1 cellular context compared by ENCODE assay signal in the genomic region with DNA sequence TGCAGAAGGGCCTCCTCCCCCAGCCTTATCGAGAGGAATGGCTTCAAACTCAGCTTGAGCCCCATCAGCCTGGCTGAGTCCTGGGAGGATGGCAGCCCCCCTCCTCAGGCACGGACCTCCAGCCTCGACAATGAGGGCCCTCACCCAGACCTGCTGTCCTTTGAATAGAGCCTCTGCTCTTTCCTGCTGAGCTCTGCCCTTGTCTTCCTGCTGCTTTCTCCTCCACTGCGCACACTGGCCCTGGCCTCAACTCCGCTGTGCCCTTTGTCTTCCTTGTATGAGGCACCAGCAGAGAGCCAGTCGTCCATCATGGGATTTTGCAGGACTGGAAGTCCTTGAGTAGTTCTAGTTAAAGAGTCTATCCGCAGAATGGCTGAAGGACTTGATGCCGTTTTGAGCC.
A peak's percentile ranks its signal among the peaks of the same experiment; 100 is the strongest.
TF ChIP-seq lines count a peak whose summit lies in the region.

No MANE protein-coding gene starts in this region.

TF ChIP-seq in K562, 482 proteins besides CTCF, POLR2A, EP300 and RAD21:
- TF ChIP-seq ZKSCAN3 (CRISPR knock-in tag; IDR thresholded peaks at IDR 0.05) (no peak), HNRNPLL (IDR thresholded peaks at IDR 0.05; ENCODE audit: low read depth, low read length, poor library complexity, severe bottlenecking) (no peak)
- TF ChIP-seq, protein P1, sequence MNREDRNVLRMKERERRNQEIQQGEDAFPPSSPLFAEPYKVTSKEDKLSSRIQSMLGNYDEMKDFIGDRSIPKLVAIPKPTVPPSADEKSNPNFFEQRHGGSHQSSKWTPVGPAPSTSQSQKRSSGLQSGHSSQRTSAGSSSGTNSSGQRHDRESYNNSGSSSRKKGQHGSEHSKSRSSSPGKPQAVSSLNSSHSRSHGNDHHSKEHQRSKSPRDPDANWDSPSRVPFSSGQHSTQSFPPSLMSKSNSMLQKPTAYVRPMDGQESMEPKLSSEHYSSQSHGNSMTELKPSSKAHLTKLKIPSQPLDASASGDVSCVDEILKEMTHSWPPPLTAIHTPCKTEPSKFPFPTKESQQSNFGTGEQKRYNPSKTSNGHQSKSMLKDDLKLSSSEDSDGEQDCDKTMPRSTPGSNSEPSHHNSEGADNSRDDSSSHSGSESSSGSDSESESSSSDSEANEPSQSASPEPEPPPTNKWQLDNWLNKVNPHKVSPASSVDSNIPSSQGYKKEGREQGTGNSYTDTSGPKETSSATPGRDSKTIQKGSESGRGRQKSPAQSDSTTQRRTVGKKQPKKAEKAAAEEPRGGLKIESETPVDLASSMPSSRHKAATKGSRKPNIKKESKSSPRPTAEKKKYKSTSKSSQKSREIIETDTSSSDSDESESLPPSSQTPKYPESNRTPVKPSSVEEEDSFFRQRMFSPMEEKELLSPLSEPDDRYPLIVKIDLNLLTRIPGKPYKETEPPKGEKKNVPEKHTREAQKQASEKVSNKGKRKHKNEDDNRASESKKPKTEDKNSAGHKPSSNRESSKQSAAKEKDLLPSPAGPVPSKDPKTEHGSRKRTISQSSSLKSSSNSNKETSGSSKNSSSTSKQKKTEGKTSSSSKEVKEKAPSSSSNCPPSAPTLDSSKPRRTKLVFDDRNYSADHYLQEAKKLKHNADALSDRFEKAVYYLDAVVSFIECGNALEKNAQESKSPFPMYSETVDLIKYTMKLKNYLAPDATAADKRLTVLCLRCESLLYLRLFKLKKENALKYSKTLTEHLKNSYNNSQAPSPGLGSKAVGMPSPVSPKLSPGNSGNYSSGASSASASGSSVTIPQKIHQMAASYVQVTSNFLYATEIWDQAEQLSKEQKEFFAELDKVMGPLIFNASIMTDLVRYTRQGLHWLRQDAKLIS (CRISPR knock-in tag; IDR thresholded peaks at IDR 0.05) = no peak
- TF ChIP-seq, protein P2, sequence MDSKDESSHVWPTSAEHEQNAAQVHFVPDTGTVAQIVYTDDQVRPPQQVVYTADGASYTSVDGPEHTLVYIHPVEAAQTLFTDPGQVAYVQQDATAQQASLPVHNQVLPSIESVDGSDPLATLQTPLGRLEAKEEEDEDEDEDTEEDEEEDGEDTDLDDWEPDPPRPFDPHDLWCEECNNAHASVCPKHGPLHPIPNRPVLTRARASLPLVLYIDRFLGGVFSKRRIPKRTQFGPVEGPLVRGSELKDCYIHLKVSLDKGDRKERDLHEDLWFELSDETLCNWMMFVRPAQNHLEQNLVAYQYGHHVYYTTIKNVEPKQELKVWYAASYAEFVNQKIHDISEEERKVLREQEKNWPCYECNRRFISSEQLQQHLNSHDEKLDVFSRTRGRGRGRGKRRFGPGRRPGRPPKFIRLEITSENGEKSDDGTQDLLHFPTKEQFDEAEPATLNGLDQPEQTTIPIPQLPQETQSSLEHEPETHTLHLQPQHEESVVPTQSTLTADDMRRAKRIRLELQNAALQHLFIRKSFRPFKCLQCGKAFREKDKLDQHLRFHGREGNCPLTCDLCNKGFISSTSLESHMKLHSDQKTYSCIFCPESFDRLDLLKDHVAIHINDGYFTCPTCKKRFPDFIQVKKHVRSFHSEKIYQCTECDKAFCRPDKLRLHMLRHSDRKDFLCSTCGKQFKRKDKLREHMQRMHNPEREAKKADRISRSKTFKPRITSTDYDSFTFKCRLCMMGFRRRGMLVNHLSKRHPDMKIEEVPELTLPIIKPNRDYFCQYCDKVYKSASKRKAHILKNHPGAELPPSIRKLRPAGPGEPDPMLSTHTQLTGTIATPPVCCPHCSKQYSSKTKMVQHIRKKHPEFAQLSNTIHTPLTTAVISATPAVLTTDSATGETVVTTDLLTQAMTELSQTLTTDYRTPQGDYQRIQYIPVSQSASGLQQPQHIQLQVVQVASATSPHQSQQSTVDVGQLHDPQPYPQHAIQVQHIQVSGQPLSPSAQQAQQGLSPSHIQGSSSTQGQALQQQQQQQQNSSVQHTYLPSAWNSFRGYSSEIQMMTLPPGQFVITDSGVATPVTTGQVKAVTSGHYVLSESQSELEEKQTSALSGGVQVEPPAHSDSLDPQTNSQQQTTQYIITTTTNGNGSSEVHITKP (IDR thresholded peaks at IDR 0.05; ENCODE audit: partially characterized antibody) = no peak
- TF ChIP-seq, protein P3, sequence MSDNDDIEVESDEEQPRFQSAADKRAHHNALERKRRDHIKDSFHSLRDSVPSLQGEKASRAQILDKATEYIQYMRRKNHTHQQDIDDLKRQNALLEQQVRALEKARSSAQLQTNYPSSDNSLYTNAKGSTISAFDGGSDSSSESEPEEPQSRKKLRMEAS (CRISPR knock-in tag; IDR thresholded peaks at IDR 0.05) = 0 out of 2 replicates have a peak, but pooled peaks have one; percentile 14
- TF ChIP-seq, protein P4, sequence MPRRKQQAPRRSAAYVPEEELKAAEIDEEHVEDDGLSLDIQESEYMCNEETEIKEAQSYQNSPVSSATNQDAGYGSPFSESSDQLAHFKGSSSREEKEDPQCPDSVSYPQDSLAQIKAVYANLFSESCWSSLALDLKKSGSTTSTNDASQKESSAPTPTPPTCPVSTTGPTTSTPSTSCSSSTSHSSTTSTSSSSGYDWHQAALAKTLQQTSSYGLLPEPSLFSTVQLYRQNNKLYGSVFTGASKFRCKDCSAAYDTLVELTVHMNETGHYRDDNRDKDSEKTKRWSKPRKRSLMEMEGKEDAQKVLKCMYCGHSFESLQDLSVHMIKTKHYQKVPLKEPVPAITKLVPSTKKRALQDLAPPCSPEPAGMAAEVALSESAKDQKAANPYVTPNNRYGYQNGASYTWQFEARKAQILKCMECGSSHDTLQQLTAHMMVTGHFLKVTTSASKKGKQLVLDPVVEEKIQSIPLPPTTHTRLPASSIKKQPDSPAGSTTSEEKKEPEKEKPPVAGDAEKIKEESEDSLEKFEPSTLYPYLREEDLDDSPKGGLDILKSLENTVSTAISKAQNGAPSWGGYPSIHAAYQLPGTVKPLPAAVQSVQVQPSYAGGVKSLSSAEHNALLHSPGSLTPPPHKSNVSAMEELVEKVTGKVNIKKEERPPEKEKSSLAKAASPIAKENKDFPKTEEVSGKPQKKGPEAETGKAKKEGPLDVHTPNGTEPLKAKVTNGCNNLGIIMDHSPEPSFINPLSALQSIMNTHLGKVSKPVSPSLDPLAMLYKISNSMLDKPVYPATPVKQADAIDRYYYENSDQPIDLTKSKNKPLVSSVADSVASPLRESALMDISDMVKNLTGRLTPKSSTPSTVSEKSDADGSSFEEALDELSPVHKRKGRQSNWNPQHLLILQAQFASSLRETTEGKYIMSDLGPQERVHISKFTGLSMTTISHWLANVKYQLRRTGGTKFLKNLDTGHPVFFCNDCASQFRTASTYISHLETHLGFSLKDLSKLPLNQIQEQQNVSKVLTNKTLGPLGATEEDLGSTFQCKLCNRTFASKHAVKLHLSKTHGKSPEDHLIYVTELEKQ (CRISPR knock-in tag; IDR thresholded peaks at IDR 0.05) = no peak
- TF ChIP-seq, protein P5, sequence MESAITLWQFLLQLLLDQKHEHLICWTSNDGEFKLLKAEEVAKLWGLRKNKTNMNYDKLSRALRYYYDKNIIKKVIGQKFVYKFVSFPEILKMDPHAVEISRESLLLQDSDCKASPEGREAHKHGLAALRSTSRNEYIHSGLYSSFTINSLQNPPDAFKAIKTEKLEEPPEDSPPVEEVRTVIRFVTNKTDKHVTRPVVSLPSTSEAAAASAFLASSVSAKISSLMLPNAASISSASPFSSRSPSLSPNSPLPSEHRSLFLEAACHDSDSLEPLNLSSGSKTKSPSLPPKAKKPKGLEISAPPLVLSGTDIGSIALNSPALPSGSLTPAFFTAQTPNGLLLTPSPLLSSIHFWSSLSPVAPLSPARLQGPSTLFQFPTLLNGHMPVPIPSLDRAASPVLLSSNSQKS (CRISPR knock-in tag; IDR thresholded peaks at IDR 0.05) = no peak
TF ChIP-seq in K562: peak in this region for 1.
